Comparison of ENCODE assay signal across 8 cellular contexts in genomic region chr19:4278926-4279529, GRCh38. TPM values are rescaled to one million over a fixed set of nuclear protein-coding genes. Genes with fewer than 3 reads are reported as not detected.
DNase-seq lines count a peak whose midpoint lies in the region; ATAC-seq and TF ChIP-seq lines count a peak whose summit lies in the region.
"Had no signal": no experiment of that assay in that cellular context is flagged by ENCODE, and none has a peak within 500 bp of the region (broad histone marks: within the 10 kb centered on the region; RNA-seq: fewer than 3 reads in every experiment).

TSS of gene SHD (plus strand) at chr19:4279266. CDS start at chr19:4280064, 798 bp downstream.

- H3K9me3 ChIP-seq in HEK293 (ENCODE audit: control insufficient read depth, insufficient read depth, low read depth, low read length): no peaks in the 10 kb centered on the region
- H3K9me3 ChIP-seq in iPS-18a (ENCODE audit: control insufficient read depth, low read depth, low read length): no peaks in the 10 kb centered on the region

- CTCF ChIA-PET in HEK293 (lab: Yijun Ruan, JAX): interaction anchor here (0.7 to 1.3 kb wide), 2 partner anchors 12 to 116 kb away, joined by 3 to 7 read pairs; no protein-coding TSS in a partner anchor

- no peaks in the 10 kb centered on the region for H3K4me1 Mint-ChIP-seq in activated T-helper 1 cell treated with anti-CD3 and anti-CD28 coated beads, Interleukin-12 subunit alpha, Interleukin-12 subunit beta, Interleukin-2, Interleukin-4 antibody, amounts not matched to agents 30 ng/mL and 10 ng/mL and 1 ng/mL, durations not matched to agents 14 hours and 24 hours and 36 hours (ENCODE audit: low read depth)

- H3K4me3 ChIP-seq in HEK293 (ENCODE audit: low read depth, low read length): peak within 1 kb of the TSS; percentile 13
- peak within 1 kb of the TSS; percentile 70 for H3K4me3 ChIP-seq in iPS-18a (ENCODE audit: low read length)

- H3K27ac Mint-ChIP-seq in activated T-helper 1 cell treated with anti-CD3 and anti-CD28 coated beads, Interleukin-12 subunit alpha, Interleukin-12 subunit beta, Interleukin-2, Interleukin-4 antibody, amounts not matched to agents 30 ng/mL and 10 ng/mL and 1 ng/mL, durations not matched to agents 14 hours and 24 hours and 36 hours: no peak within 1 kb of the TSS

- no peak for TF ChIP-seq CTCF in HEK293 (tag by site-specific recombination; IDR thresholded peaks at IDR 0.05)

- DNase-seq in retina (peak; percentile 73), GM03348 (ENCODE audit: low spot score) (no peak)
- no peak for DNase-seq in activated T-helper 1 cell treated with anti-CD3 and anti-CD28 coated beads, Interleukin-12 subunit alpha, Interleukin-12 subunit beta, Interleukin-2, Interleukin-4 antibody, amounts not matched to agents 30 ng/mL and 10 ng/mL and 1 ng/mL, durations not matched to agents 14 hours and 24 hours and 36 hours (ENCODE audit: low spot score)
- DNase-seq: NCI-H226 had no signal

- no peaks in the 10 kb centered on the region; the same call in 1 of the 2 replicates for H3K4me1 ChIP-seq in HEK293 (ENCODE audit: control insufficient read depth, insufficient read depth, low read length)
- no peaks in the 10 kb centered on the region for H3K4me1 ChIP-seq in iPS-18a (ENCODE audit: control insufficient read depth, low read depth, low read length)

- no peak within 1 kb of the TSS for H3K4me3 Mint-ChIP-seq in activated T-helper 1 cell treated with anti-CD3 and anti-CD28 coated beads, Interleukin-12 subunit alpha, Interleukin-12 subunit beta, Interleukin-2, Interleukin-4 antibody, amounts not matched to agents 30 ng/mL and 10 ng/mL and 1 ng/mL, durations not matched to agents 14 hours and 24 hours and 36 hours

- no peak within 1 kb of the TSS for H3K27ac ChIP-seq in HEK293 (ENCODE audit: extremely low read depth, low read depth, low read length)
- no peak within 1 kb of the TSS for H3K27ac ChIP-seq in iPS-18a (ENCODE audit: low read length)

- H3K27me3 ChIP-seq in iPS-18a (ENCODE audit: control insufficient read depth, insufficient read depth, low read length): peaks cover 50% of the 10 kb centered on the region

- H3K36me3 Mint-ChIP-seq in activated T-helper 1 cell treated with anti-CD3 and anti-CD28 coated beads, Interleukin-12 subunit alpha, Interleukin-12 subunit beta, Interleukin-2, Interleukin-4 antibody, amounts not matched to agents 30 ng/mL and 10 ng/mL and 1 ng/mL, durations not matched to agents 14 hours and 24 hours and 36 hours (ENCODE audit: low read depth): no peaks in the 10 kb centered on the region

- peak; percentile 61 for ATAC-seq in SK-N-SH treated with all-trans-retinoic acid at 6 μM for 48 hours
- ATAC-seq in HG02642 (IDR thresholded peaks at IDR 0.05; ENCODE audit: poor library complexity, unreplicated experiment): no peak

- peaks cover 28% of the 10 kb centered on the region for H3K27me3 Mint-ChIP-seq in activated T-helper 1 cell treated with anti-CD3 and anti-CD28 coated beads, Interleukin-12 subunit alpha, Interleukin-12 subunit beta, Interleukin-2, Interleukin-4 antibody, amounts not matched to agents 30 ng/mL and 10 ng/mL and 1 ng/mL, durations not matched to agents 14 hours and 24 hours and 36 hours (ENCODE audit: insufficient read depth)

- H3K9me3 Mint-ChIP-seq in activated T-helper 1 cell treated with anti-CD3 and anti-CD28 coated beads, Interleukin-12 subunit alpha, Interleukin-12 subunit beta, Interleukin-2, Interleukin-4 antibody, amounts not matched to agents 30 ng/mL and 10 ng/mL and 1 ng/mL, durations not matched to agents 14 hours and 24 hours and 36 hours: no peaks in the 10 kb centered on the region

- intact Hi-C loops in activated T-helper 1 cell treated with anti-CD3 and anti-CD28 coated beads, Interleukin-12 subunit alpha, Interleukin-12 subunit beta, Interleukin-2, Interleukin-4 antibody, amounts not matched to agents 30 ng/mL and 10 ng/mL and 1 ng/mL, durations not matched to agents 14 hours and 24 hours and 36 hours (cut with micrococcal nuclease): no loop called here

- H3K9ac ChIP-seq in iPS-18a (ENCODE audit: low read length): no peak within 1 kb of the TSS

- POLR2A ChIA-PET in HEK293 (lab: Yijun Ruan, JAX): no interaction called here

- no peaks in the 10 kb centered on the region for H3K36me3 ChIP-seq in HEK293 (ENCODE audit: control insufficient read depth in 2 of 2, insufficient read depth in 1 of 2, low read length in 2 of 2)
- no peaks in the 10 kb centered on the region for H3K36me3 ChIP-seq in iPS-18a (ENCODE audit: control insufficient read depth, low read depth, low read length)

TF ChIP-seq in HEK293, 187 proteins besides CTCF, POLR2A, EP300 and RAD21 (continues in another document):
- TF ChIP-seq ELK4 (IDR thresholded peaks at IDR 0.05; ENCODE audit: borderline replicate concordance, low read depth, low read length): no peak
- peak; percentile 59 for TF ChIP-seq ZNF398 (tag by site-specific recombination; IDR thresholded peaks at IDR 0.05)
- TF ChIP-seq ZFHX2 (tag by site-specific recombination; conservative IDR thresholded peaks at IDR 0.05): peak; percentile 50

TF ChIP-seq in SK-N-SH treated with all-trans-retinoic acid at 6 μM for 48 hours, 23 proteins besides CTCF, POLR2A, EP300 and RAD21:
- TF ChIP-seq ZFP3 (CRISPR knock-in tag; IDR thresholded peaks at IDR 0.05) (no peak), ESRRG (CRISPR knock-in tag; IDR thresholded peaks at IDR 0.05) (no peak), OSR1 (CRISPR knock-in tag; IDR thresholded peaks at IDR 0.05) (no peak), BACH2 (CRISPR knock-in tag; IDR thresholded peaks at IDR 0.05; ENCODE audit: borderline replicate concordance) (no peak), TCF4 (CRISPR knock-in tag; IDR thresholded peaks at IDR 0.05; ENCODE audit: borderline replicate concordance) (no peak)

RNA-seq across cellular contexts. Expression of gene SHD, which starts in this region (rescaled TPM):
- total RNA-seq in activated T-helper 1 cell treated with anti-CD3 and anti-CD28 coated beads, Interleukin-12 subunit alpha, Interleukin-12 subunit beta, Interleukin-2, Interleukin-4 antibody, amounts not matched to agents 30 ng/mL and 10 ng/mL and 1 ng/mL, durations not matched to agents 14 hours and 24 hours and 36 hours: not detected in 2 replicates
